Comparison of ENCODE assay signal across 8 cellular contexts in the genomic region with DNA sequence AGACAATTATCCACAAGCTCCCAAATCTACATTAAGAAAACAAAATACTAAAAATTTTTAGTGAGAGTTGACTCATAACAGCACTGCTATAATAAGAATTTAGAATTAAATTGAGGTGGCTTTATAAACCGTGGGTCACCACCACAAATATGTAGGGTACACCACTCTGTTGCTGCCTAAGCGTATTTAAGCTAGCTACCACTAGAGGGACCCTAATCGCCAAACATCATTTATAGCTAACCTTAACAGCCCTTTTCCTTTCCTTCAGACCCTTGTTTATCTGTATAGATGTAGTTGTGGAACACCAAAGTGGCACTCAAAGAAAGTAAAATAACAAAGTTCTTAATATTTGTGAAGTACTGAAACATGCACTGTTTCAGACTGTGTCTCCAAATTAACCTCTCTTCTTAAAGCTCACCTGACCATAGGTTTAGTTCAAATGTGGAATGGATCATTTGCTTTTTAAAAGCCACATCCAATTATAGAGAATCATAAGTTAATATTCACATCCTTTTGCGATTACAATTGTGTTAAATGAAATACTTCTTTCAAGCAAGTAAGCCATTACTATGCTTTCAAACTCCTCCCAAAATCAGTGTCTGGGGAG.
DNase-seq lines count a peak whose midpoint lies in the region; ATAC-seq, FAIRE-seq and TF ChIP-seq lines count a peak whose summit lies in the region.

No MANE protein-coding gene starts in this region.

- FAIRE-seq in D721Med (lab: Jason Lieb, UNC) = peak; percentile 90
- FAIRE-seq in HTR-8/SVneo (lab: Jason Lieb, UNC) = no peak

- DNase-seq in D721Med (ENCODE audit: insufficient read length, low spot score) (no peak), NCI-H2196 treated with DMSO at 0.1 percent for 48 hours (lab: John Stamatoyannopoulos, UW; ENCODE audit: unreplicated experiment) (peak; percentile 9), adipocyte (ENCODE audit: low read depth) (peak; percentile 86), right atrium auricular region (ENCODE audit: low spot score) (no peak), HTR-8/SVneo (ENCODE audit: insufficient read length, low spot score) (no peak)
- DNase-seq in stimulated activated effector memory CD8-positive, alpha-beta T cell treated with anti-CD3 and anti-CD28 coated beads, Interleukin-12 subunit alpha, Interleukin-12 subunit beta, amount 100 ng/mL, for 72 hours (ENCODE audit: low spot score in 2 of 2) = no peak

- no peaks in the 10 kb centered on the region for H3K9me3 ChIP-seq in adipocyte (ENCODE audit: control insufficient read depth, low read length)
- H3K9me3 ChIP-seq in right atrium auricular region = no peaks in the 10 kb centered on the region

- ATAC-seq in GM19324 (IDR thresholded peaks at IDR 0.05; ENCODE audit: low FRiP score, unreplicated experiment) (peak; percentile 66), HG03159 (IDR thresholded peaks at IDR 0.05; ENCODE audit: unreplicated experiment) (peak; percentile 84)
- ATAC-seq in stimulated activated effector memory CD8-positive, alpha-beta T cell treated with anti-CD3 and anti-CD28 coated beads, Interleukin-12 subunit alpha, Interleukin-12 subunit beta, amount 100 ng/mL, for 72 hours = peak; percentile 82

- H3K27me3 ChIP-seq in adipocyte (replicated peaks; ENCODE audit: control insufficient read depth, insufficient read depth, low read length) = no peaks in the 10 kb centered on the region
- no peaks in the 10 kb centered on the region for H3K27me3 ChIP-seq in right atrium auricular region

- peak overlapping the region; percentile 24 for H3K4me3 ChIP-seq in adipocyte (ENCODE audit: low read length)
- H3K4me3 ChIP-seq in right atrium auricular region = no peak overlapping the region

- H3K4me3 Mint-ChIP-seq in stimulated activated effector memory CD8-positive, alpha-beta T cell treated with anti-CD3 and anti-CD28 coated beads, Interleukin-12 subunit alpha, Interleukin-12 subunit beta, amount 100 ng/mL, for 72 hours = no peak overlapping the region

- H3K4me1 ChIP-seq in adipocyte (ENCODE audit: control insufficient read depth, insufficient read depth, low read length) (peaks cover 24% of the 10 kb centered on the region), right atrium auricular region (no peaks in the 10 kb centered on the region)

- no peaks in the 10 kb centered on the region for H3K9me3 Mint-ChIP-seq in stimulated activated effector memory CD8-positive, alpha-beta T cell treated with anti-CD3 and anti-CD28 coated beads, Interleukin-12 subunit alpha, Interleukin-12 subunit beta, amount 100 ng/mL, for 72 hours

- H3K36me3 ChIP-seq in adipocyte (ENCODE audit: control insufficient read depth, insufficient read depth, low read length, severe bottlenecking) (no peaks in the 10 kb centered on the region), right atrium auricular region (no peaks in the 10 kb centered on the region)

- TF ChIP-seq CTCF in D721Med (IDR thresholded peaks at IDR 0.05; ENCODE audit: insufficient read depth, missing control alignments) (peak; percentile 92), right atrium auricular region (IDR thresholded peaks at IDR 0.05) (peak; percentile 69 to 83)

- no peaks in the 10 kb centered on the region for H3K4me1 Mint-ChIP-seq in stimulated activated effector memory CD8-positive, alpha-beta T cell treated with anti-CD3 and anti-CD28 coated beads, Interleukin-12 subunit alpha, Interleukin-12 subunit beta, amount 100 ng/mL, for 72 hours

- H3K27ac ChIP-seq in right atrium auricular region = no peak overlapping the region

- no peak overlapping the region for H3K27ac Mint-ChIP-seq in stimulated activated effector memory CD8-positive, alpha-beta T cell treated with anti-CD3 and anti-CD28 coated beads, Interleukin-12 subunit alpha, Interleukin-12 subunit beta, amount 100 ng/mL, for 72 hours

- H3K9ac ChIP-seq in adipocyte (ENCODE audit: low read length) = peak overlapping the region; percentile 18

- no peaks in the 10 kb centered on the region for H3K36me3 Mint-ChIP-seq in stimulated activated effector memory CD8-positive, alpha-beta T cell treated with anti-CD3 and anti-CD28 coated beads, Interleukin-12 subunit alpha, Interleukin-12 subunit beta, amount 100 ng/mL, for 72 hours

Comparison
In these comparisons a context has a peak if more than half of its experiments do, and no peak if none do; other contexts are left out.
1. DNase-seq: peak in NCI-H2196 treated with DMSO at 0.1 percent for 48 hours (single experiment) and adipocyte (single experiment); none in D721Med (single experiment), right atrium auricular region (single experiment), stimulated activated effector memory CD8-positive, alpha-beta T cell treated with anti-CD3 and anti-CD28 coated beads, Interleukin-12 subunit alpha, Interleukin-12 subunit beta, amount 100 ng/mL, for 72 hours (0 of 2) and HTR-8/SVneo (single experiment).
2. Peak in every context shown above with its lines, with median percentiles within 50 percentile points of each other: ATAC-seq.